12 cellular contexts compared by ENCODE assay signal in the genomic region with DNA sequence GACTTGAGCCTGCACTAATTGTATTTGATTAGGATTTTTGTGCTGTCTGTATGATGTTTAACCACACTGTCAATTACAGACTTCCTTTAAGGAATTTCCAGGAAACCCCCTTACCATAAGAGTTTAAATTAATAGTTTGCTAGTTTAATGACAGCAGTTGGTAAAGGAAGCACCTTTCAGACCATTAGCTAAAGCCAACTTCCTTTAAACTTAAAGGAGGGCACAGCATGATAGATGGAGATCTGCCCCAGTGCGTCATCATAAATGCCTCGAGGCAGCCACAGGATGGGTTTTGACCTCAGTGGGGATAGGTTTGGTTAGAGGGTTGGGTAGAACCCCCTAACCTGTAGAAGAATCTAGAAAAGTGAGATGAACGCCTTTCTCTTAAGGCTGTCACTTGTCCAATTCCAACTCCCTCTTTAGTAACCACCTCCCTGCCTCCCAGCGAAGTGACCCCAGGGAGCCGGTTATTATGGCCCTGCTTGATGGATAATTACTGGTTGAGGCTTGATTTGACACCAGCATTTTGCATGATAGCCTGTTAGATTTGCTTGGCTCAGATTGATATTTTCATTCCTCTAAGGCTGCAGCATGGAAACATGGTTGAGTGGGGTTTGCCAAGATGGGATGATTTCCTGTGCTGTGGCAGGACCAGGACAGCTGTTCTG.
DNase-seq lines count a peak whose midpoint lies in the region; ATAC-seq lines count a peak whose summit lies in the region.
"Had no signal": no experiment of that assay in that cellular context is flagged by ENCODE, and none has a peak within 500 bp of the region (broad histone marks: within the 10 kb centered on the region; RNA-seq: fewer than 3 reads in every experiment).

No MANE protein-coding gene starts in this region.

- peak overlapping the region; percentile 39 for H3K4me3 Mint-ChIP-seq in activated T-helper 17 cell treated with anti-CD3 and anti-CD28 coated beads, Interleukin-2, amount 50 U/mL, for 72 hours

- no peaks in the 10 kb centered on the region for H3K27me3 Mint-ChIP-seq in activated T-helper 17 cell treated with anti-CD3 and anti-CD28 coated beads, Interleukin-2, amount 50 U/mL, for 72 hours

- no peaks in the 10 kb centered on the region for H3K36me3 Mint-ChIP-seq in activated T-helper 17 cell treated with anti-CD3 and anti-CD28 coated beads, Interleukin-2, amount 50 U/mL, for 72 hours (ENCODE audit: low read depth)

- no peaks in the 10 kb centered on the region for H3K9me3 Mint-ChIP-seq in activated T-helper 17 cell treated with anti-CD3 and anti-CD28 coated beads, Interleukin-2, amount 50 U/mL, for 72 hours

- H3K27ac Mint-ChIP-seq in activated T-helper 17 cell treated with anti-CD3 and anti-CD28 coated beads, Interleukin-2, amount 50 U/mL, for 72 hours = peak overlapping the region; percentile 41

- H3K4me1 Mint-ChIP-seq in activated T-helper 17 cell treated with anti-CD3 and anti-CD28 coated beads, Interleukin-2, amount 50 U/mL, for 72 hours = peaks cover 43% of the 10 kb centered on the region

- peak; percentile 33 for ATAC-seq in GM18870 (IDR thresholded peaks at IDR 0.05; ENCODE audit: unreplicated experiment)
- peak; percentile 72 for ATAC-seq in activated T-helper 17 cell treated with anti-CD3 and anti-CD28 coated beads, Interleukin-2, amount 50 U/mL, for 72 hours (replicated peaks)
- ATAC-seq: HCT116, left lobe of liver had no signal

- DNase-seq in NCI-H2081 treated with DMSO at 0.1 percent for 48 hours (lab: John Stamatoyannopoulos, UW) (peak; percentile 57), NCI-H524 (lab: John Stamatoyannopoulos, UW) (no peak), DMS53 treated with DMSO at 0.1 percent for 48 hours (lab: John Stamatoyannopoulos, UW; ENCODE audit: unreplicated experiment) (no peak), iPS-NIHi7 (ENCODE audit: extremely low spot score) (no peak)
- DNase-seq in stimulated activated CD8-positive, alpha-beta memory T cell treated with anti-CD3 and anti-CD28 coated beads, Interleukin-12 subunit alpha, Interleukin-12 subunit beta, amount 100 ng/mL, for 4 hours (ENCODE audit: low read depth) = peak; percentile 24
- DNase-seq: PC-9; posterior cingulate gyrus; stimulated activated CD4-positive, alpha-beta T cell treated with anti-CD3 and anti-CD28 coated beads, Interleukin-4, amount 100 ng/mL, for 24 hours had no signal

Comparison
In these comparisons a context has a peak if more than half of its experiments do, and no peak if none do; other contexts are left out.
1. DNase-seq: peak in NCI-H2081 treated with DMSO at 0.1 percent for 48 hours (single experiment) and stimulated activated CD8-positive, alpha-beta memory T cell treated with anti-CD3 and anti-CD28 coated beads, Interleukin-12 subunit alpha, Interleukin-12 subunit beta, amount 100 ng/mL, for 4 hours (single experiment); none in NCI-H524 (0 of 2), DMS53 treated with DMSO at 0.1 percent for 48 hours (single experiment) and iPS-NIHi7 (single experiment).